ENCODE assay signal across 25 cellular contexts in the genomic region with DNA sequence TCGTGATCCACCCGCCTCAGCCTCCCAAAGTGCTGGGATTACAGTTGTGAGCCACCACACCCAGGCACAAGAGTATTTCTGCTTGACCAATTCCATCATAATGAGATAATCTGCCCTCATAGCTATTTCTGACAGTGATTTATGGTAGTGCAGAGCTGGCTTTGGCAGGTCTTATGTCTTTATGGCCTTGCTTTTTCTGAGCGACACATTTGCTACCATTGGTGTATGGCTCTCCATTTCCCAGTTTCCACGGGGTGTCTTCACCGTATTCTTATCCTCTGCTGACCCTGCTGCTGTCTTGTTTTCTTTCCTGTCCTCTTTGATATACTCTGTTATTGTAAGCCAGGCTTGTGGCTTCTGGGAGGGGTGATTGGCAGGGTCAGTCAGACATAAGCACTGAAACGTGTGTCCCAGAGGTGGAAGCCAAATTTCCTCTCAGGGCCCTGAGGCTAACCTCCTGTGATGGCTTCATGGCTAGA.
DNase-seq lines count a peak whose midpoint lies in the region; ATAC-seq and TF ChIP-seq lines count a peak whose summit lies in the region.
"Had no signal": no experiment of that assay in that cellular context is flagged by ENCODE, and none has a peak within 500 bp of the region (broad histone marks: within the 10 kb centered on the region; RNA-seq: fewer than 3 reads in every experiment).

No MANE protein-coding gene starts in this region.

- peak overlapping the region; percentile 79 for H3K27ac Mint-ChIP-seq in type B pancreatic cell
- H3K27ac Mint-ChIP-seq: activated naive CD8-positive, alpha-beta T cell treated with anti-CD3 and anti-CD28 coated beads, Interleukin-2, amount 50 U/mL, for 24 hours; CD14-positive monocyte; dendritic cell treated with granulocyte-macrophage colony-stimulating factor and Interleukin-4, amounts not matched to agents 40 ng/mL and 50 ng/mL, for 4 days; IgD-negative memory B cell had no signal

- H3K4me3 Mint-ChIP-seq in type B pancreatic cell = peak overlapping the region; percentile 60
- H3K4me3 Mint-ChIP-seq: activated naive CD8-positive, alpha-beta T cell treated with anti-CD3 and anti-CD28 coated beads, Interleukin-2, amount 50 U/mL, for 24 hours; CD14-positive monocyte; dendritic cell treated with granulocyte-macrophage colony-stimulating factor and Interleukin-4, amounts not matched to agents 40 ng/mL and 50 ng/mL, for 4 days; IgD-negative memory B cell had no signal

- H3K4me1 Mint-ChIP-seq in type B pancreatic cell (ENCODE audit: unreplicated experiment) = peaks cover 40% of the 10 kb centered on the region
- H3K4me1 Mint-ChIP-seq: IgD-negative memory B cell had no signal

- WGBS in right cardiac atrium = 71% methylated on average over 6 of the region's 6 CpGs

- H3K9me3 ChIP-seq in left ventricle myocardium inferior (replicated peaks) (no peaks in the 10 kb centered on the region), right cardiac atrium (ENCODE audit: control insufficient read depth, low read length) (no peaks in the 10 kb centered on the region)
- H3K9me3 ChIP-seq: lower lobe of right lung, right atrium auricular region, suprapubic skin had no signal

- no peak for TF ChIP-seq CTCF in left ventricle myocardium inferior (IDR thresholded peaks at IDR 0.05; ENCODE audit: borderline replicate concordance)
- TF ChIP-seq CTCF in type B pancreatic cell (conservative IDR thresholded peaks at IDR 0.05) = no peak

- intact Hi-C loops in left ventricle myocardium inferior (cut with micrococcal nuclease) (no loop called here), right cardiac atrium (cut with DNase I) (no loop called here), left colon (cut with DNase I, micrococcal nuclease) (no loop called here)

- H3K9me3 Mint-ChIP-seq in type B pancreatic cell = peaks cover 5% of the 10 kb centered on the region
- H3K9me3 Mint-ChIP-seq: activated T-helper 17 cell treated with anti-CD3 and anti-CD28 coated beads, Interleukin-2, amount 50 U/mL, for 72 hours; dendritic cell treated with granulocyte-macrophage colony-stimulating factor and Interleukin-4, amounts not matched to agents 40 ng/mL and 50 ng/mL, for 4 days had no signal

- H3K4me3 ChIP-seq in left ventricle myocardium inferior (no peak overlapping the region), right cardiac atrium (ENCODE audit: low read length) (no peak overlapping the region)
- H3K4me3 ChIP-seq: lower lobe of right lung, right atrium auricular region, suprapubic skin had no signal

- ATAC-seq in right cardiac atrium = no peak
- ATAC-seq in left colon = peak; percentile 64
- ATAC-seq in GM21360 (IDR thresholded peaks at IDR 0.05; ENCODE audit: unreplicated experiment) = no peak
- ATAC-seq: activated naive CD8-positive, alpha-beta T cell treated with anti-CD3 and anti-CD28 coated beads, Interleukin-2, amount 50 U/mL, for 24 hours; lower lobe of right lung had no signal

- DNase-seq in left ventricle myocardium inferior (no peak), right cardiac atrium (no peak), RPMI7951 (ENCODE audit: low read depth) (peak; percentile 90), left colon (no peak), type B pancreatic cell (ENCODE audit: extremely low spot score, unreplicated experiment) (no peak), NK-92 (lab: John Stamatoyannopoulos, UW; ENCODE audit: unreplicated experiment) (no peak), NCI-H187 treated with DMSO at 0.1 percent for 48 hours (lab: John Stamatoyannopoulos, UW) (no peak)
- DNase-seq: activated CD4-positive, CD25-positive, alpha-beta regulatory T cell treated with anti-CD3 and anti-CD28 coated beads, Interleukin-2, amount 50 U/mL, for 72 hours; activated naive CD8-positive, alpha-beta T cell treated with anti-CD3 and anti-CD28 coated beads, Interleukin-2, amount 50 U/mL, for 24 hours; DMS 273 treated with DMSO at 0.1 percent for 48 hours; GF-D8; lower lobe of right lung; MM.1S; NCI-H1436 treated with DMSO at 0.1 percent for 48 hours; NK-92 treated with Interleukin-12 subunit alpha and Interleukin-12 subunit beta, amount 100 ng/mL, for 24 hours; occipital lobe; RPMI8226; stimulated activated CD4-positive, alpha-beta T cell treated with anti-CD3 and anti-CD28 coated beads, Interleukin-15, amount 100 ng/mL, for 24 hours had no signal

- H3K4me1 ChIP-seq in left ventricle myocardium inferior (peaks cover 18% of the 10 kb centered on the region), right cardiac atrium (ENCODE audit: control insufficient read depth, insufficient read depth, low read length) (peaks cover 2% of the 10 kb centered on the region)

- H3K27me3 ChIP-seq in left ventricle myocardium inferior (ENCODE audit: low read depth) (no peaks in the 10 kb centered on the region), right cardiac atrium (ENCODE audit: control insufficient read depth, insufficient read depth) (no peaks in the 10 kb centered on the region)
- H3K27me3 ChIP-seq: right atrium auricular region, suprapubic skin had no signal

- no peaks in the 10 kb centered on the region for H3K36me3 ChIP-seq in left ventricle myocardium inferior
- H3K36me3 ChIP-seq: lower lobe of right lung, right atrium auricular region, suprapubic skin had no signal

- no peaks in the 10 kb centered on the region for H3K27me3 Mint-ChIP-seq in type B pancreatic cell
- H3K27me3 Mint-ChIP-seq: activated naive CD8-positive, alpha-beta T cell treated with anti-CD3 and anti-CD28 coated beads, Interleukin-2, amount 50 U/mL, for 24 hours; activated T-helper 17 cell treated with anti-CD3 and anti-CD28 coated beads, Interleukin-2, amount 50 U/mL, for 72 hours; dendritic cell treated with granulocyte-macrophage colony-stimulating factor and Interleukin-4, amounts not matched to agents 40 ng/mL and 50 ng/mL, for 4 days; IgD-negative memory B cell had no signal

- H3K27ac ChIP-seq in left ventricle myocardium inferior (replicated peaks) (peak overlapping the region; percentile 45), right cardiac atrium (ENCODE audit: low read length) (no peak overlapping the region)
- H3K27ac ChIP-seq: lower lobe of right lung, right atrium auricular region, suprapubic skin had no signal

- peaks cover 5% of the 10 kb centered on the region for H3K36me3 Mint-ChIP-seq in type B pancreatic cell
- H3K36me3 Mint-ChIP-seq: CD14-positive monocyte had no signal
